Comparison of ENCODE assay signal across 1 cellular context in the genomic region with DNA sequence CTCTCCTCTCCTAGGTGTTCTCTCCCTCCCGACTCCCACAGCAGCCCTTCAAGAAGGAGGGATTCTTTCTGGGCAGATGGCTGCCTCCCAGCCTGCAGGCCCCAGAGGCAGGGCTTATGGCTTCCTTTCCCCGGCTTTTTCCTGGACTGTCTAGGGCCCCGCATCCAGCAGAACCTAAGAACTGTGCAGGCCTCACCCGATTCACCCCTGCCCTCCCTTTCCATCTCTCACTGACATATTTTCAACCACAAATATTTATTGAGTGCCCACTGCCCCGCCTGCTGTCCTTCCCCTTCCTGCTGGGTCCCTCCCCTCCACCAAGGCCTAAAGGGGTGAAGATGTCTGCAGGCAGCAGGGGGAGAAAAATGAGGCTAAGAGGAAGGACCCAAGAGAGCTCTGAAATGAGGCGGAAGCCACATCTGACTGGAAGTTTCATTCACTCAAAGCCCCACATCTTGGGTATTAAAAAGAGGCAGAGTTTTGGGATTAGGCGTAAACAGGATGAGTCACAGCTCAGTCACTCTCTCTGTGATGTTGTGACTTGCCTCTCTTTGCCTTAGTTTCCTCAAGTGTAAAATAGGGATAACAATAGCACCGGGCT.
A peak's percentile ranks its signal among the peaks of the same experiment; 100 is the strongest.
TF ChIP-seq lines count a peak whose summit lies in the region.

No MANE protein-coding gene starts in this region.

TF ChIP-seq in HepG2, 621 proteins besides CTCF, POLR2A, EP300 and RAD21 (continued from another document and continues in another):
- TF ChIP-seq, protein P1, sequence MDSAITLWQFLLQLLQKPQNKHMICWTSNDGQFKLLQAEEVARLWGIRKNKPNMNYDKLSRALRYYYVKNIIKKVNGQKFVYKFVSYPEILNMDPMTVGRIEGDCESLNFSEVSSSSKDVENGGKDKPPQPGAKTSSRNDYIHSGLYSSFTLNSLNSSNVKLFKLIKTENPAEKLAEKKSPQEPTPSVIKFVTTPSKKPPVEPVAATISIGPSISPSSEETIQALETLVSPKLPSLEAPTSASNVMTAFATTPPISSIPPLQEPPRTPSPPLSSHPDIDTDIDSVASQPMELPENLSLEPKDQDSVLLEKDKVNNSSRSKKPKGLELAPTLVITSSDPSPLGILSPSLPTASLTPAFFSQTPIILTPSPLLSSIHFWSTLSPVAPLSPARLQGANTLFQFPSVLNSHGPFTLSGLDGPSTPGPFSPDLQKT (CRISPR knock-in tag; IDR thresholded peaks at IDR 0.05; ENCODE audit: borderline replicate concordance) = no peak
- TF ChIP-seq ZNF614 (CRISPR knock-in tag; IDR thresholded peaks at IDR 0.05; ENCODE audit: borderline replicate concordance) = peak; percentile 27; the same call in 1 of the 2 replicates
- peak; percentile 74 for TF ChIP-seq NR2F6 (IDR thresholded peaks at IDR 0.05)
- peak; percentile 79 for TF ChIP-seq NR2F6 (CRISPR knock-in tag; IDR thresholded peaks at IDR 0.05)
- TF ChIP-seq, protein P2, sequence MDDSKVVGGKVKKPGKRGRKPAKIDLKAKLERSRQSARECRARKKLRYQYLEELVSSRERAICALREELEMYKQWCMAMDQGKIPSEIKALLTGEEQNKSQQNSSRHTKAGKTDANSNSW (CRISPR knock-in tag; IDR thresholded peaks at IDR 0.05; ENCODE audit: borderline replicate concordance) = no peak
- TF ChIP-seq MTF2 (CRISPR knock-in tag; IDR thresholded peaks at IDR 0.05; ENCODE audit: borderline replicate concordance) = no peak
- no peak for TF ChIP-seq ZNF382 (CRISPR knock-in tag; IDR thresholded peaks at IDR 0.05; ENCODE audit: borderline replicate concordance)
- peak; percentile 100 for TF ChIP-seq SP5 (CRISPR knock-in tag; IDR thresholded peaks at IDR 0.05; ENCODE audit: borderline replicate concordance, low read depth)
- TF ChIP-seq, protein P3, sequence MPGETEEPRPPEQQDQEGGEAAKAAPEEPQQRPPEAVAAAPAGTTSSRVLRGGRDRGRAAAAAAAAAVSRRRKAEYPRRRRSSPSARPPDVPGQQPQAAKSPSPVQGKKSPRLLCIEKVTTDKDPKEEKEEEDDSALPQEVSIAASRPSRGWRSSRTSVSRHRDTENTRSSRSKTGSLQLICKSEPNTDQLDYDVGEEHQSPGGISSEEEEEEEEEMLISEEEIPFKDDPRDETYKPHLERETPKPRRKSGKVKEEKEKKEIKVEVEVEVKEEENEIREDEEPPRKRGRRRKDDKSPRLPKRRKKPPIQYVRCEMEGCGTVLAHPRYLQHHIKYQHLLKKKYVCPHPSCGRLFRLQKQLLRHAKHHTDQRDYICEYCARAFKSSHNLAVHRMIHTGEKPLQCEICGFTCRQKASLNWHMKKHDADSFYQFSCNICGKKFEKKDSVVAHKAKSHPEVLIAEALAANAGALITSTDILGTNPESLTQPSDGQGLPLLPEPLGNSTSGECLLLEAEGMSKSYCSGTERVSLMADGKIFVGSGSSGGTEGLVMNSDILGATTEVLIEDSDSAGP (CRISPR knock-in tag; IDR thresholded peaks at IDR 0.05; ENCODE audit: borderline replicate concordance) = peak; percentile 31; the same call in 1 of the 2 replicates
- peak; percentile 24; the same call in 1 of the 2 replicates for TF ChIP-seq YEATS2 (CRISPR knock-in tag; IDR thresholded peaks at IDR 0.05; ENCODE audit: borderline replicate concordance)
- TF ChIP-seq SRY (CRISPR knock-in tag; IDR thresholded peaks at IDR 0.05) = no peak
- TF ChIP-seq SALL1 (CRISPR knock-in tag; IDR thresholded peaks at IDR 0.05) = peak; percentile 99
- peak; percentile 20; the same call in 1 of the 2 replicates for TF ChIP-seq GATA4 (IDR thresholded peaks at IDR 0.05; ENCODE audit: borderline replicate concordance, low read depth)
- TF ChIP-seq, protein P4, sequence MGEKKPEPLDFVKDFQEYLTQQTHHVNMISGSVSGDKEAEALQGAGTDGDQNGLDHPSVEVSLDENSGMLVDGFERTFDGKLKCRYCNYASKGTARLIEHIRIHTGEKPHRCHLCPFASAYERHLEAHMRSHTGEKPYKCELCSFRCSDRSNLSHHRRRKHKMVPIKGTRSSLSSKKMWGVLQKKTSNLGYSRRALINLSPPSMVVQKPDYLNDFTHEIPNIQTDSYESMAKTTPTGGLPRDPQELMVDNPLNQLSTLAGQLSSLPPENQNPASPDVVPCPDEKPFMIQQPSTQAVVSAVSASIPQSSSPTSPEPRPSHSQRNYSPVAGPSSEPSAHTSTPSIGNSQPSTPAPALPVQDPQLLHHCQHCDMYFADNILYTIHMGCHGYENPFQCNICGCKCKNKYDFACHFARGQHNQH (CRISPR knock-in tag; IDR thresholded peaks at IDR 0.05) = peak; percentile 41; the same call in 1 of the 2 replicates
- TF ChIP-seq FOXJ3 (CRISPR knock-in tag; IDR thresholded peaks at IDR 0.05; ENCODE audit: borderline replicate concordance) = peak; percentile 67; the same call in 1 of the 2 replicates
- TF ChIP-seq ONECUT2 (CRISPR knock-in tag; IDR thresholded peaks at IDR 0.05) = 0 out of 2 replicates have a peak, but pooled peaks have one; percentile 14
- no peak for TF ChIP-seq PHB2 (IDR thresholded peaks at IDR 0.05; ENCODE audit: partially characterized antibody)
- TF ChIP-seq GLI4 (CRISPR knock-in tag; IDR thresholded peaks at IDR 0.05; ENCODE audit: borderline replicate concordance) = no peak
- TF ChIP-seq MTA1 (CRISPR knock-in tag; IDR thresholded peaks at IDR 0.05; ENCODE audit: borderline replicate concordance) = peak; percentile 39; the same call in 1 of the 2 replicates
- TF ChIP-seq, protein P5, sequence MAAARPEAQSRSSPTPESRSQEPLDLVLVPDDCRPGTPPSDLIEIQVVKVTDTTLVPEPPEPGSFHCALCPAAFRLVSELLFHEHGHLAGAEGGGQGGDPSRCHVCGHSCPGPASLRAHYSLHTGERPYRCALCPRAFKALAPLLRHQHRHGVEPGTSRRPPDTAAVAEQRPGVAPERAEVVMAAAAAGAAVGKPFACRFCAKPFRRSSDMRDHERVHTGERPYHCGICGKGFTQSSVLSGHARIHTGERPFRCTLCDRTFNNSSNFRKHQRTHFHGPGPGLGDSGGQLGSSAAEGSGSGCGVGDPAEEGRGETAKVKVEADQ (CRISPR knock-in tag; IDR thresholded peaks at IDR 0.05; ENCODE audit: borderline replicate concordance) = no peak
- peak; percentile 73 for TF ChIP-seq RERE (CRISPR knock-in tag; IDR thresholded peaks at IDR 0.05; ENCODE audit: low read depth)
- TF ChIP-seq BRCA1 (CRISPR knock-in tag; IDR thresholded peaks at IDR 0.05) = 0 out of 2 replicates have a peak, but pooled peaks have one; percentile 25
- TF ChIP-seq HINFP (CRISPR knock-in tag; IDR thresholded peaks at IDR 0.05; ENCODE audit: low read depth) = peak; percentile 19; the same call in 1 of the 2 replicates
- peak; percentile 47; the same call in 1 of the 2 replicates for TF ChIP-seq SPEN (CRISPR knock-in tag; IDR thresholded peaks at IDR 0.05; ENCODE audit: low read depth)
- TF ChIP-seq NCOA2 (CRISPR knock-in tag; IDR thresholded peaks at IDR 0.05) = peak; percentile 87
- TF ChIP-seq BCL6 (CRISPR knock-in tag; IDR thresholded peaks at IDR 0.05) = peak; percentile 79
- TF ChIP-seq ZMYM4 (CRISPR knock-in tag; IDR thresholded peaks at IDR 0.05) = peak; percentile 12; the same call in 1 of the 2 replicates
- TF ChIP-seq MAZ (IDR thresholded peaks at IDR 0.05; ENCODE audit: borderline replicate concordance, low read depth, low read length) = peak; percentile 40; the same call in 1 of the 2 replicates
- TF ChIP-seq MAZ (CRISPR knock-in tag; IDR thresholded peaks at IDR 0.05; ENCODE audit: low read depth) = peak; percentile 68
- peak; percentile 65; the same call in 1 of the 2 replicates for TF ChIP-seq DPF2 (CRISPR knock-in tag; IDR thresholded peaks at IDR 0.05; ENCODE audit: borderline replicate concordance, low read depth)
- no peak for TF ChIP-seq ZNF883 (CRISPR knock-in tag; IDR thresholded peaks at IDR 0.05; ENCODE audit: not compliant biosample characterization)
- TF ChIP-seq ZNF788 (CRISPR knock-in tag; IDR thresholded peaks at IDR 0.05; ENCODE audit: borderline replicate concordance) = peak; percentile 75; the same call in 1 of the 2 replicates
- 0 out of 2 replicates have a peak, but pooled peaks have one; percentile 57 for TF ChIP-seq RCOR2 (CRISPR knock-in tag; IDR thresholded peaks at IDR 0.05)
- TF ChIP-seq, protein P6, sequence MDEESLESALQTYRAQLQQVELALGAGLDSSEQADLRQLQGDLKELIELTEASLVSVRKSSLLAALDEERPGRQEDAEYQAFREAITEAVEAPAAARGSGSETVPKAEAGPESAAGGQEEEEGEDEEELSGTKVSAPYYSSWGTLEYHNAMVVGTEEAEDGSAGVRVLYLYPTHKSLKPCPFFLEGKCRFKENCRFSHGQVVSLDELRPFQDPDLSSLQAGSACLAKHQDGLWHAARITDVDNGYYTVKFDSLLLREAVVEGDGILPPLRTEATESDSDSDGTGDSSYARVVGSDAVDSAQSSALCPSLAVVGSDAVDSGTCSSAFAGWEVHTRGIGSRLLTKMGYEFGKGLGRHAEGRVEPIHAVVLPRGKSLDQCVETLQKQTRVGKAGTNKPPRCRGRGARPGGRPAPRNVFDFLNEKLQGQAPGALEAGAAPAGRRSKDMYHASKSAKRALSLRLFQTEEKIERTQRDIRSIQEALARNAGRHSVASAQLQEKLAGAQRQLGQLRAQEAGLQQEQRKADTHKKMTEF (CRISPR knock-in tag; IDR thresholded peaks at IDR 0.05) = peak; percentile 62; the same call in 1 of the 2 replicates
- TF ChIP-seq ZKSCAN8 (CRISPR knock-in tag; IDR thresholded peaks at IDR 0.05; ENCODE audit: borderline replicate concordance) = peak; percentile 48; the same call in 1 of the 2 replicates
- TF ChIP-seq ZNF644 (CRISPR knock-in tag; IDR thresholded peaks at IDR 0.05; ENCODE audit: low read depth) = 0 out of 2 replicates have a peak, but pooled peaks have one; percentile 7
- TF ChIP-seq, protein P7, sequence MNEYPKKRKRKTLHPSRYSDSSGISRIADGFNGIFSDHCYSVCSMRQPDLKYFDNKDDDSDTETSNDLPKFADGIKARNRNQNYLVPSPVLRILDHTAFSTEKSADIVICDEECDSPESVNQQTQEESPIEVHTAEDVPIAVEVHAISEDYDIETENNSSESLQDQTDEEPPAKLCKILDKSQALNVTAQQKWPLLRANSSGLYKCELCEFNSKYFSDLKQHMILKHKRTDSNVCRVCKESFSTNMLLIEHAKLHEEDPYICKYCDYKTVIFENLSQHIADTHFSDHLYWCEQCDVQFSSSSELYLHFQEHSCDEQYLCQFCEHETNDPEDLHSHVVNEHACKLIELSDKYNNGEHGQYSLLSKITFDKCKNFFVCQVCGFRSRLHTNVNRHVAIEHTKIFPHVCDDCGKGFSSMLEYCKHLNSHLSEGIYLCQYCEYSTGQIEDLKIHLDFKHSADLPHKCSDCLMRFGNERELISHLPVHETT (CRISPR knock-in tag; conservative IDR thresholded peaks at IDR 0.05) = no peak
- TF ChIP-seq, protein P8, sequence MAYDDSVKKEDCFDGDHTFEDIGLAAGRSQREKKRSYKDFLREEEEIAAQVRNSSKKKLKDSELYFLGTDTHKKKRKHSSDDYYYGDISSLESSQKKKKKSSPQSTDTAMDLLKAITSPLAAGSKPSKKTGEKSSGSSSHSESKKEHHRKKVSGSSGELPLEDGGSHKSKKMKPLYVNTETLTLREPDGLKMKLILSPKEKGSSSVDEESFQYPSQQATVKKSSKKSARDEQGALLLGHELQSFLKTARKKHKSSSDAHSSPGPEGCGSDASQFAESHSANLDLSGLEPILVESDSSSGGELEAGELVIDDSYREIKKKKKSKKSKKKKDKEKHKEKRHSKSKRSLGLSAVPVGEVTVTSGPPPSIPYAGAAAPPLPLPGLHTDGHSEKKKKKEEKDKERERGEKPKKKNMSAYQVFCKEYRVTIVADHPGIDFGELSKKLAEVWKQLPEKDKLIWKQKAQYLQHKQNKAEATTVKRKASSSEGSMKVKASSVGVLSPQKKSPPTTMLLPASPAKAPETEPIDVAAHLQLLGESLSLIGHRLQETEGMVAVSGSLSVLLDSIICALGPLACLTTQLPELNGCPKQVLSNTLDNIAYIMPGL (CRISPR knock-in tag; IDR thresholded peaks at IDR 0.05; ENCODE audit: borderline replicate concordance in 1 of 2, low read depth in 1 of 2) = peak in 1 of 2 experiments; percentile 58; a peak in 1 of 4 replicates
- no peak for TF ChIP-seq SIN3B (IDR thresholded peaks at IDR 0.05; ENCODE audit: low read length)
- peak; percentile 65; the same call in 1 of the 2 replicates for TF ChIP-seq MIER3 (CRISPR knock-in tag; IDR thresholded peaks at IDR 0.05; ENCODE audit: borderline replicate concordance)
- TF ChIP-seq RBM39 (IDR thresholded peaks at IDR 0.05; ENCODE audit: low read depth, low read length, poor library complexity, severe bottlenecking) = peak; percentile 49
